Comparison of ENCODE assay signal across 17 cellular contexts in genomic region chr1:93992190-93992589, GRCh38.
DNase-seq lines count a peak whose midpoint lies in the region; ATAC-seq, FAIRE-seq and TF ChIP-seq lines count a peak whose summit lies in the region.
"Had no signal": no experiment of that assay in that cellular context is flagged by ENCODE, and none has a peak within 500 bp of the region (broad histone marks: within the 10 kb centered on the region; RNA-seq: fewer than 3 reads in every experiment).

No MANE protein-coding gene starts in this region.

- peaks cover 2% of the 10 kb centered on the region for H3K27me3 Mint-ChIP-seq in GM23338 (ENCODE audit: insufficient read depth, low read depth, poor library complexity)

- H4K20me1 ChIP-seq in GM23338 (replicated peaks; ENCODE audit: insufficient read depth) (no peaks in the 10 kb centered on the region), OCI-LY3 (ENCODE audit: insufficient read depth, low read length) (no peaks in the 10 kb centered on the region), HepG2 (ENCODE audit: insufficient read depth, low read length) (no peaks in the 10 kb centered on the region), smooth muscle cell (ENCODE audit: low read depth) (no peaks in the 10 kb centered on the region)
- H4K20me1 ChIP-seq: BLaER1 treated with 17β-estradiol and CSF1 and Interleukin-3, amounts not matched to agents 10 nM and 100 nM had no signal

- peak overlapping the region; percentile 43; the same call in 1 of the 2 replicates for H2AFZ ChIP-seq in GM23338
- H2AFZ ChIP-seq in OCI-LY3 (ENCODE audit: low read depth, low read length): no peak overlapping the region
- no peak overlapping the region for H2AFZ ChIP-seq in HepG2 (ENCODE audit: low read length)
- no peak overlapping the region for H2AFZ ChIP-seq in smooth muscle cell (ENCODE audit: low read depth)

- POLR2A ChIA-PET in HepG2 (lab: Yijun Ruan, JAX): no interaction called here

- no peak for TF ChIP-seq RAD21 in HepG2 (CRISPR knock-in tag; IDR thresholded peaks at IDR 0.05)

- H3K27ac Mint-ChIP-seq in GM23338: no peak overlapping the region
- H3K27ac Mint-ChIP-seq: B cell; CD8-positive, alpha-beta T cell; H9 had no signal

- 21% methylated on average over 5 of the region's 8 CpGs for WGBS in HepG2 (ENCODE audit: low lambda C conversion rate)
- 95% methylated on average over 8 of the region's 8 CpGs for WGBS in smooth muscle cell (ENCODE audit: low lambda C conversion rate)

- no peak overlapping the region for H3K4me3 Mint-ChIP-seq in GM23338
- H3K4me3 Mint-ChIP-seq: B cell; CD8-positive, alpha-beta T cell; H9 had no signal

- 0 out of 2 replicates have a peak, but pooled peaks cover 2% of the 10 kb centered on the region for H3K4me1 ChIP-seq in GM23338 (ENCODE audit: insufficient read depth)
- H3K4me1 ChIP-seq in OCI-LY3 (ENCODE audit: low read length): peaks cover 5% of the 10 kb centered on the region; the same call in 1 of the 2 replicates
- peaks cover 17% of the 10 kb centered on the region for H3K4me1 ChIP-seq in HepG2 (ENCODE audit: insufficient read depth, low read length)
- peaks cover 53 to 60% of the 10 kb centered on the region in 2 experiments for H3K4me1 ChIP-seq in neutrophil (ENCODE audit: control insufficient read depth in 1 of 2, insufficient read depth in 1 of 2, low read depth in 1 of 2, low read length in 1 of 2)
- H3K4me1 ChIP-seq in smooth muscle cell (ENCODE audit: low read depth): peaks cover 5% of the 10 kb centered on the region

- no peaks in the 10 kb centered on the region for H3K36me3 Mint-ChIP-seq in GM23338 (ENCODE audit: low read depth)
- H3K36me3 Mint-ChIP-seq: CD8-positive, alpha-beta T cell had no signal

- H3K27me3 ChIP-seq in GM23338 (ENCODE audit: insufficient read depth) (no peaks in the 10 kb centered on the region), OCI-LY3 (ENCODE audit: low read depth, low read length) (peaks cover 3% of the 10 kb centered on the region; the same call in 1 of the 2 replicates), HepG2 (ENCODE audit: control insufficient read depth in 1 of 2, insufficient read depth in 2 of 2, low read length in 2 of 2) (peaks cover 0 to 12% of the 10 kb centered on the region in 2 experiments; a peak in 1 of 5 replicates), neutrophil (no peaks in the 10 kb centered on the region), smooth muscle cell (ENCODE audit: low read depth) (no peaks in the 10 kb centered on the region)
- H3K27me3 ChIP-seq: BLaER1 treated with 17β-estradiol and CSF1 and Interleukin-3, amounts not matched to agents 10 nM and 100 nM had no signal

- H3K9me3 Mint-ChIP-seq in GM23338: no peaks in the 10 kb centered on the region
- H3K9me3 Mint-ChIP-seq: CD8-positive, alpha-beta T cell; H9 had no signal

- TF ChIP-seq CTCF in GM23338 (conservative IDR thresholded peaks at IDR 0.05; ENCODE audit: low read depth in 2 of 2) (no peak), OCI-LY3 (IDR thresholded peaks at IDR 0.05; ENCODE audit: low read depth, low read length) (no peak), HepG2 (CRISPR knock-in tag; IDR thresholded peaks at IDR 0.05) (no peak), neutrophil (IDR thresholded peaks at IDR 0.05) (no peak), smooth muscle cell (IDR thresholded peaks at IDR 0.05; ENCODE audit: borderline replicate concordance, insufficient read depth, poor library complexity, severe bottlenecking) (no peak)

- DNase-seq in GM23338 (ENCODE audit: low spot score) (no peak), HepG2 (ENCODE audit: low spot score) (no peak), smooth muscle cell (lab: John Stamatoyannopoulos, UW; ENCODE audit: unreplicated experiment) (no peak)
- no peak for DNase-seq in stimulated activated CD4-positive, alpha-beta T cell treated with anti-CD3 and anti-CD28 coated beads, Interleukin-4, amount 100 ng/mL, for 4 hours
- no peak for DNase-seq in activated CD4-positive, alpha-beta T cell treated with anti-CD3 and anti-CD28 coated beads for 1 hour
- DNase-seq: Calu3; CD8-positive, alpha-beta T cell; GDM1; H9 had no signal

- H3F3A ChIP-seq in GM23338 (replicated peaks; ENCODE audit: low read depth) (no peaks in the 10 kb centered on the region), smooth muscle cell (ENCODE audit: low read depth) (peaks cover 16% of the 10 kb centered on the region)

- peaks cover 6% of the 10 kb centered on the region; the same call in 1 of the 3 replicates for H3K4me1 Mint-ChIP-seq in GM23338
- H3K4me1 Mint-ChIP-seq: B cell, H9 had no signal

- FAIRE-seq in HepG2 (lab: Jason Lieb, UNC): no peak
- FAIRE-seq: GM12892, GM18507, H1, HTR-8/SVneo had no signal

- CTCF ChIA-PET in HepG2 (lab: Yijun Ruan, JAX; ENCODE audit: low intra/inter-chr PET ratio, low total read pairs): no interaction called here

- no peak overlapping the region for H3K4me2 ChIP-seq in GM23338
- H3K4me2 ChIP-seq in OCI-LY3 (ENCODE audit: low read length): peak overlapping the region; percentile 75
- peak overlapping the region; percentile 66 for H3K4me2 ChIP-seq in HepG2 (ENCODE audit: low read depth, low read length)
- no peak overlapping the region for H3K4me2 ChIP-seq in smooth muscle cell
- H3K4me2 ChIP-seq: BLaER1 treated with 17β-estradiol and CSF1 and Interleukin-3, amounts not matched to agents 10 nM and 100 nM had no signal

- H3K27ac ChIP-seq in GM23338 (ENCODE audit: low read depth) (no peak overlapping the region), OCI-LY3 (ENCODE audit: low read length) (no peak overlapping the region), HepG2 (ENCODE audit: extremely low read length, insufficient read depth, low read length) (no peak overlapping the region), neutrophil (peak overlapping the region; percentile 79), smooth muscle cell (ENCODE audit: low read depth) (no peak overlapping the region)
- H3K27ac ChIP-seq: BLaER1 treated with 17β-estradiol and CSF1 and Interleukin-3, amounts not matched to agents 10 nM and 100 nM had no signal

- in situ Hi-C loops in HepG2 (cut with HindIII; ENCODE audit: extremely low pct_ligation_motif_present, low pct_unique_long_range_greater_than_20kb): no loop called here

- no TSS peak for BruUV-seq in HepG2 (replicated peaks; lab: Mats Ljungman, UMichigan)

- TF ChIP-seq EP300 in HepG2 (IDR thresholded peaks at IDR 0.05; ENCODE audit: low read depth in 2 of 2, low read length in 2 of 2) (no peak), HepG2 (CRISPR knock-in tag; IDR thresholded peaks at IDR 0.05; ENCODE audit: borderline replicate concordance) (no peak)

- no peak overlapping the region for H3K9ac ChIP-seq in OCI-LY3 (ENCODE audit: low read length)
- H3K9ac ChIP-seq in HepG2 (ENCODE audit: insufficient read depth, low read depth, low read length): no peak overlapping the region
- no peak overlapping the region for H3K9ac ChIP-seq in smooth muscle cell (ENCODE audit: low read depth)
- H3K9ac ChIP-seq: BLaER1 treated with 17β-estradiol and CSF1 and Interleukin-3, amounts not matched to agents 10 nM and 100 nM had no signal

- H3K4me3 ChIP-seq in GM23338 (no peak overlapping the region), OCI-LY3 (ENCODE audit: low read length) (no peak overlapping the region), HepG2 (replicated peaks in 1 of 3; ENCODE audit: insufficient read depth in 1 of 3, low read depth in 2 of 3, low read length in 3 of 3) (peak overlapping the region in 1 of 3 experiments; percentile 17; a peak in 1 of 6 replicates), neutrophil (ENCODE audit: low read depth in 1 of 2, low read length in 1 of 2) (no peak overlapping the region), smooth muscle cell (no peak overlapping the region)
- H3K4me3 ChIP-seq: BLaER1 treated with 17β-estradiol and CSF1 and Interleukin-3, amounts not matched to agents 10 nM and 100 nM had no signal

- H3K9me2 ChIP-seq in GM23338 (ENCODE audit: insufficient read depth): no peaks in the 10 kb centered on the region

- intact Hi-C loops in HepG2 (cut with micrococcal nuclease; ENCODE audit: unreplicated experiment): no loop called here

- H3K79me2 ChIP-seq in GM23338 (replicated peaks; ENCODE audit: insufficient read depth) (no peaks in the 10 kb centered on the region), OCI-LY3 (ENCODE audit: low read length) (no peaks in the 10 kb centered on the region), HepG2 (ENCODE audit: insufficient read depth, low read length) (no peaks in the 10 kb centered on the region), smooth muscle cell (ENCODE audit: low read depth) (no peaks in the 10 kb centered on the region)

- H3K9me3 ChIP-seq in OCI-LY3 (ENCODE audit: insufficient read depth, low read length) (no peaks in the 10 kb centered on the region), HepG2 (ENCODE audit: low read length) (no peaks in the 10 kb centered on the region), neutrophil (no peaks in the 10 kb centered on the region), smooth muscle cell (replicated peaks; ENCODE audit: low read depth) (no peaks in the 10 kb centered on the region)
- H3K9me3 ChIP-seq: BLaER1 treated with 17β-estradiol and CSF1 and Interleukin-3, amounts not matched to agents 10 nM and 100 nM had no signal

- H3K36me3 ChIP-seq in GM23338 (ENCODE audit: insufficient read depth) (no peaks in the 10 kb centered on the region), OCI-LY3 (replicated peaks; ENCODE audit: low read depth, low read length) (no peaks in the 10 kb centered on the region), HepG2 (replicated peaks in 1 of 2; ENCODE audit: control insufficient read depth in 1 of 2, insufficient read depth in 2 of 2, low read length in 2 of 2) (no peaks in the 10 kb centered on the region), neutrophil (no peaks in the 10 kb centered on the region), smooth muscle cell (ENCODE audit: low read depth) (no peaks in the 10 kb centered on the region)
- H3K36me3 ChIP-seq: BLaER1 treated with 17β-estradiol and CSF1 and Interleukin-3, amounts not matched to agents 10 nM and 100 nM had no signal

- TF ChIP-seq POLR2A in HepG2 (IDR thresholded peaks at IDR 0.05; ENCODE audit: insufficient read depth in 1 of 2, low read depth in 2 of 2, low read length in 2 of 2): no peak

- ATAC-seq in GM23338: no peak
- peak; percentile 55; the same call in 2 of the 3 replicates for ATAC-seq in HepG2
- ATAC-seq: CD8-positive, alpha-beta T cell had no signal

TF ChIP-seq in GM23338, 12 proteins besides CTCF, POLR2A, EP300 and RAD21 (continues in another document):
- no peak for TF ChIP-seq ZNF331 (CRISPR knock-in tag; IDR thresholded peaks at IDR 0.05; ENCODE audit: low read depth)

TF ChIP-seq in HepG2, 621 proteins besides CTCF, POLR2A, EP300 and RAD21:
- peak; percentile 31; the same call in 1 of the 2 replicates for TF ChIP-seq NR2F6 (IDR thresholded peaks at IDR 0.05)
- 0 out of 2 replicates have a peak, but pooled peaks have one; percentile 21 for TF ChIP-seq NR2F6 (CRISPR knock-in tag; IDR thresholded peaks at IDR 0.05)
- no peak for TF ChIP-seq ZSCAN21 (CRISPR knock-in tag; IDR thresholded peaks at IDR 0.05; ENCODE audit: borderline replicate concordance)
- 0 out of 2 replicates have a peak, but pooled peaks have one; percentile 4 for TF ChIP-seq SAP130 (CRISPR knock-in tag; IDR thresholded peaks at IDR 0.05; ENCODE audit: low read depth)
- TF ChIP-seq HNF4A (CRISPR knock-in tag; IDR thresholded peaks at IDR 0.05): peak; percentile 30; the same call in 1 of the 2 replicates
- no peak for TF ChIP-seq ZC3H4 (CRISPR knock-in tag; IDR thresholded peaks at IDR 0.05; ENCODE audit: borderline replicate concordance)
TF ChIP-seq in HepG2: peak in this region for 3.

Comparison
In these comparisons a context has a peak if more than half of its experiments do, and no peak if none do; other contexts are left out.
1. H3K4me2 ChIP-seq: peak in OCI-LY3 (single experiment) and HepG2 (single experiment); none in GM23338 (single experiment) and smooth muscle cell (single experiment).